9 cellular contexts compared by ENCODE assay signal in genomic region chr1:204065174-204065985, GRCh38. TPM values are rescaled to one million over a fixed set of nuclear protein-coding genes. Genes with fewer than 3 reads are reported as not detected.
DNase-seq lines count a peak whose midpoint lies in the region; ATAC-seq and TF ChIP-seq lines count a peak whose summit lies in the region.
"Had no signal": no experiment of that assay in that cellular context is flagged by ENCODE, and none has a peak within 500 bp of the region (broad histone marks: within the 10 kb centered on the region; RNA-seq: fewer than 3 reads in every experiment).

No MANE protein-coding gene starts in this region.

- POLR2A ChIA-PET in MCF 10A (lab: Yijun Ruan, JAX): no interaction called here

- no peaks in the 10 kb centered on the region for H3K27me3 Mint-ChIP-seq in MCF 10A (ENCODE audit: insufficient read depth, unreplicated experiment)
- peaks cover 20% of the 10 kb centered on the region for H3K27me3 Mint-ChIP-seq in HFFc6 (ENCODE audit: insufficient read depth)

- H3K4me3 Mint-ChIP-seq in MCF 10A (ENCODE audit: unreplicated experiment) (no peak overlapping the region), HFFc6 (no peak overlapping the region)
- H3K4me3 Mint-ChIP-seq: mesothelial cell of epicardium had no signal

- no TSS peak for BruUV-seq in MCF 10A (replicated peaks; lab: Mats Ljungman, UMichigan)

- DNase-seq in NCI-H82 (lab: John Stamatoyannopoulos, UW) (peak; percentile 40), NCI-H82 treated with DMSO at 0.1 percent for 48 hours (lab: John Stamatoyannopoulos, UW; ENCODE audit: unreplicated experiment) (no peak), MCF 10A (ENCODE audit: unreplicated experiment) (peak; percentile 60), left colon (peak in 1 of 2 donors; percentile 56), uterus (peak; percentile 62 to 72), cerebellum (ENCODE audit: low spot score) (no peak), HFFc6 (no peak), NCI-H2081 (lab: John Stamatoyannopoulos, UW) (no peak)

- no peaks in the 10 kb centered on the region for H3K36me3 Mint-ChIP-seq in MCF 10A (ENCODE audit: insufficient read depth, unreplicated experiment)
- H3K36me3 Mint-ChIP-seq in HFFc6 (ENCODE audit: low read depth): no peaks in the 10 kb centered on the region
- H3K36me3 Mint-ChIP-seq: mesothelial cell of epicardium had no signal

- no peaks in the 10 kb centered on the region for H3K4me1 ChIP-seq in uterus

- H3K4me1 Mint-ChIP-seq in MCF 10A (ENCODE audit: insufficient read depth, unreplicated experiment) (no peaks in the 10 kb centered on the region), HFFc6 (ENCODE audit: low read depth) (peaks cover 5% of the 10 kb centered on the region; the same call in 1 of the 2 replicates)

- CTCF ChIA-PET in MCF 10A (lab: Yijun Ruan, JAX): interaction anchor here (0.6 kb wide), 1 partner anchor 1005 kb away, joined by 3 read pairs; no protein-coding TSS in a partner anchor

- H3K27ac ChIP-seq in uterus: no peak overlapping the region

- H3K4me3 ChIP-seq in uterus: no peak overlapping the region

- ATAC-seq in left colon: peak; percentile 67

- TF ChIP-seq POLR2A in uterus (IDR thresholded peaks at IDR 0.05): no peak

- intact Hi-C loops in MCF 10A (cut with micrococcal nuclease) (no loop called here), left colon (cut with DNase I, micrococcal nuclease) (no loop called here), uterus (cut with DNase I; ENCODE audit: low total_unique reads) (no loop called here)

- TF ChIP-seq CTCF in MCF 10A (IDR thresholded peaks at IDR 0.05; ENCODE audit: unreplicated experiment): no peak
- no peak for TF ChIP-seq CTCF in uterus (IDR thresholded peaks at IDR 0.05)
- TF ChIP-seq CTCF in HFFc6 (IDR thresholded peaks at IDR 0.05): no peak

- H3K27ac Mint-ChIP-seq in MCF 10A (ENCODE audit: low read depth, unreplicated experiment) (no peak overlapping the region), HFFc6 (no peak overlapping the region)
- H3K27ac Mint-ChIP-seq: mesothelial cell of epicardium had no signal

- no peaks in the 10 kb centered on the region for H3K9me3 Mint-ChIP-seq in MCF 10A (ENCODE audit: unreplicated experiment)
- H3K9me3 Mint-ChIP-seq in HFFc6: no peaks in the 10 kb centered on the region
- H3K9me3 Mint-ChIP-seq: mesothelial cell of epicardium had no signal

- no peaks in the 10 kb centered on the region for H3K36me3 ChIP-seq in uterus

- H3K27me3 ChIP-seq in uterus: no peaks in the 10 kb centered on the region

- H3K9me3 ChIP-seq in uterus: no peaks in the 10 kb centered on the region

RNA-seq across cellular contexts. Expression of gene SOX13, which starts 7.5 kb away (rescaled TPM):
- 23.7 and 32.8 TPM in 2 replicates for total RNA-seq in MCF 10A (2022)
- 10 to 100 TPM; 36.2 to 38.4 TPM for total RNA-seq in left colon
- 100 to 1,000 TPM in 1 of 4 donors, 10 to 100 TPM in 3; 15.7 to 139 (median 37.9) TPM for total RNA-seq in uterus
- total RNA-seq in cerebellum: 6.6 TPM
- total RNA-seq in HFFc6 (2021; fragmentation: NEBNext Ultra II Directional; extraction: Animal tissue kit (Norgen Biotek cat#: 25700)): 10 to 100 TPM in 5 of 6 experiments, 1 to 10 TPM in 1; 9.9 to 13.5 (median 11.1) TPM

Comparison
In these comparisons a context has a peak if more than half of its experiments do, and no peak if none do; other contexts are left out.
1. DNase-seq: peak in NCI-H82 (single experiment), MCF 10A (single experiment) and uterus (2 of 2); none in NCI-H82 treated with DMSO at 0.1 percent for 48 hours (single experiment), cerebellum (single experiment), HFFc6 (single experiment) and NCI-H2081 (0 of 2).